8 cellular contexts compared by ENCODE assay signal in the genomic region with DNA sequence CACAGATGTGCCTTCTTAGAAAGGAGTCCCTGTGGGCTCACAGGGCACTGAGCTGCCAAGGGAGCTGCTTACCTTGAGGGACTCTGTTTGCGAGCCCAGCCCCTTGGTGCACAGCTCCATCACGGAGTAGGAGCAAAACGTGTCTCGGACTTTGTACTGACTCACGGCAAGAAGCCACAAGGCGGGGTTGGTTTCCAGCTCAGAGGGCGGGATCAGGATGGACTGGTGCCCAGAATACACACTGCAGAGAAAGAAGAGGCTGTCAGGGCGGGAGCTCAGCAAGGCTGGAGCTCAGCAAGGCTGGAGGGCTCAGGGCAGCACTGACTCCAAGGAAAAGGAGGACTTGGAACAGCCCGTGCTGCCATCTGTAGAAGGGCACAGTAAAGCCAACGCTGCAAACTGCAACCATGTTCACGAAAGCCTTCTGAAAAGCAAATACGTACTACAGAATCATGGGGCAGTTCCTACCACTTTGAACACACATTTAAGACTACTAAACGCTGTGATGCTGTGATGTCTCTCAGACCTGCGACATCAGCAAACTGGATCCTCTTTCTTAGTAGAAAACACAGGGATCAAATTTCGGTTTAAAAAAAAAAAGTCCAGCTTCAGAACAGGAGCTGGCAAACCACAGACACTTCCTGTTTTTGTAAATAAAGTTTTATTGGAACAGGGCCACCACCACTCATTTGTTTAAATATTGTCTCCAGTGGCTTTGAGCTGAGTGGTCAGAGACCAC.
A peak's percentile ranks its signal among the peaks of the same experiment; 100 is the strongest.
DNase-seq lines count a peak whose midpoint lies in the region; ATAC-seq and TF ChIP-seq lines count a peak whose summit lies in the region.

No MANE protein-coding gene starts in this region.

- H3K4me3 ChIP-seq in CD8-positive, alpha-beta memory T cell (ENCODE audit: low read length), result no peak overlapping the region
- peak overlapping the region; percentile 10; the same call in 1 of the 2 replicates for H3K4me3 ChIP-seq in HUES48 (ENCODE audit: low read depth, low read length)
- no peak overlapping the region for H3K4me3 ChIP-seq in retinal pigment epithelial cell (ENCODE audit: low read length)
- H3K4me3 ChIP-seq in WERI-Rb-1 (ENCODE audit: low read depth, low read length), result no peak overlapping the region

- H3K27me3 ChIP-seq in CD8-positive, alpha-beta memory T cell (ENCODE audit: insufficient read depth, low read length, poor library complexity, severe bottlenecking), result no peaks in the 10 kb centered on the region
- H3K27me3 ChIP-seq in HUES48 (ENCODE audit: control insufficient read depth, insufficient read depth, low read length) (no peaks in the 10 kb centered on the region), WERI-Rb-1 (ENCODE audit: insufficient read depth, low read depth, severe bottlenecking) (no peaks in the 10 kb centered on the region)

- no peak overlapping the region for H3K27ac ChIP-seq in CD8-positive, alpha-beta memory T cell (ENCODE audit: low read depth, low read length)
- H3K27ac ChIP-seq in HUES48 (ENCODE audit: low read depth, low read length), result peak overlapping the region; percentile 3
- H3K27ac ChIP-seq in WERI-Rb-1, result no peak overlapping the region

- no peak overlapping the region for H3K9ac ChIP-seq in HUES48 (ENCODE audit: low read depth, low read length)

- H3K27me3 Mint-ChIP-seq in CD8-positive, alpha-beta memory T cell, result no peaks in the 10 kb centered on the region

- H3K27ac Mint-ChIP-seq in CD8-positive, alpha-beta memory T cell, result peak overlapping the region in 7 of 8 donors; percentile 32 to 87 (median 56)

- peaks cover 33% of the 10 kb centered on the region for H3K4me1 ChIP-seq in CD8-positive, alpha-beta memory T cell (ENCODE audit: insufficient read depth, low read length)
- H3K4me1 ChIP-seq in HUES48 (ENCODE audit: control insufficient read depth, insufficient read depth, low read length), result peaks cover 3% of the 10 kb centered on the region; the same call in 1 of the 2 replicates

- POLR2A ChIA-PET in CD8-positive, alpha-beta memory T cell (lab: Charles Lee), result no interaction called here

- H3K4me1 Mint-ChIP-seq in CD8-positive, alpha-beta memory T cell, result peaks cover 49 to 60% (median 56%) of the 10 kb centered on the region in 3 donors

- peak overlapping the region in 6 of 7 donors; percentile 58 to 71 (median 62) for H3K4me3 Mint-ChIP-seq in CD8-positive, alpha-beta memory T cell

- H3K36me3 Mint-ChIP-seq in CD8-positive, alpha-beta memory T cell, result peaks cover 0 to 8% (median 3%) of the 10 kb centered on the region in 3 donors

- ATAC-seq in HG03139 (IDR thresholded peaks at IDR 0.05; ENCODE audit: unreplicated experiment), result no peak

- TF ChIP-seq CTCF in retinal pigment epithelial cell (conservative IDR thresholded peaks at IDR 0.05; ENCODE audit: low read depth, low read length) (peak; percentile 20), WERI-Rb-1 (IDR thresholded peaks at IDR 0.05; ENCODE audit: low read depth, low read length) (no peak)

- H3K36me3 ChIP-seq in CD8-positive, alpha-beta memory T cell (ENCODE audit: insufficient read depth, low read length), result no peaks in the 10 kb centered on the region
- no peaks in the 10 kb centered on the region for H3K36me3 ChIP-seq in HUES48 (ENCODE audit: control insufficient read depth, insufficient read depth, low read length)
- no peaks in the 10 kb centered on the region for H3K36me3 ChIP-seq in WERI-Rb-1

- CTCF ChIA-PET in CD8-positive, alpha-beta memory T cell (lab: Charles Lee), result interaction anchor here (1.5 kb wide), 1 partner anchor 16 kb away, joined by 3 read pairs; no protein-coding TSS in a partner anchor

- peak in 1 of 5 donors; percentile 16 for DNase-seq in CD8-positive, alpha-beta memory T cell
- DNase-seq in RKO (ENCODE audit: low spot score) (peak; percentile 97), astrocyte of the hippocampus (ENCODE audit: low read depth, low spot score) (peak; percentile 98), hypothalamus (lab: John Stamatoyannopoulos, UW) (peak in 47 of 51 donors; percentile 11 to 90 (median 66)), retinal pigment epithelial cell (ENCODE audit: low read depth) (peak; percentile 83), WERI-Rb-1 (no peak)

- no peaks in the 10 kb centered on the region for H3K9me3 ChIP-seq in CD8-positive, alpha-beta memory T cell (ENCODE audit: low read length)
- H3K9me3 ChIP-seq in HUES48 (ENCODE audit: control insufficient read depth, insufficient read depth, low read length) (no peaks in the 10 kb centered on the region), WERI-Rb-1 (ENCODE audit: severe bottlenecking) (no peaks in the 10 kb centered on the region)

- peaks cover 0 to 2% (median 0%) of the 10 kb centered on the region in 5 donors for H3K9me3 Mint-ChIP-seq in CD8-positive, alpha-beta memory T cell
